In the genomic region with DNA sequence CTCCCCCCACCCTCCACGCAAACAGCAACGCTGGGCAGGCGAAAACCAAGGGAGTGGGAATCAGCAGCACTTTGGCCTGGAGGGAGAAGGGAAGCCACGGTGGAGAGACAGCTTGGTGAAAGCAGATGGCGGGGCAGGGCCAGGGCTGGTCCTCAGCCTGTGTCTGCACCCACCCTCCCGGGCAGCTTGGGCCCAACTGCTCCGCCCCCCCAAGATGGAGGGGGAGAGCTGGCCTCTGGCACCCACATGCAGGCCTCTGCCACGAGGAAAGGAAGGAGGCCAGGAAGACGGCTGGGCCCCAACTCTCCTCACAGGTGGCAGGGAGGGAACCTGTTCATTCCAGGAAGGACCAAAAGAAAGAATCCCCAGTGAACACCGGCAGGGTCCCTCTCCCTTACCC, we compare ENCODE assay signal across 1 cellular context.
TF ChIP-seq lines count a peak whose summit lies in the region.

No MANE protein-coding gene starts in this region.

TF ChIP-seq in HepG2, 621 proteins besides CTCF, POLR2A, EP300 and RAD21:
- TF ChIP-seq ZNF772 (CRISPR knock-in tag; IDR thresholded peaks at IDR 0.05) (0 out of 2 replicates have a peak, but pooled peaks have one; percentile 22), TOE1 (CRISPR knock-in tag; IDR thresholded peaks at IDR 0.05) (no peak)
